15 cellular contexts compared by ENCODE assay signal in genomic region chr1:72063364-72063763, GRCh38.
"Had no signal": no experiment of that assay in that cellular context is flagged by ENCODE, and none has a peak within 500 bp of the region (broad histone marks: within the 10 kb centered on the region; RNA-seq: fewer than 3 reads in every experiment).

No MANE protein-coding gene starts in this region.

- H3K27ac ChIP-seq: esophagus squamous epithelium, gastroesophageal sphincter, stomach had no signal

- DNase-seq: activated CD4-positive, alpha-beta T cell treated with anti-CD3 and anti-CD28 coated beads, Interleukin-2, amount 50 U/mL, for 1 hour; activated CD4-positive, CD25-positive, alpha-beta regulatory T cell; activated naive CD4-positive, alpha-beta T cell treated with anti-CD3 and anti-CD28 coated beads, Interleukin-2, amount 50 U/mL, for 16 hours; activated T-cell treated with anti-CD3 and anti-CD28 coated beads for 4 hours; amniotic stem cell; esophagus squamous epithelium; islet precursor cell; left ventricle myocardium inferior; stimulated activated CD4-positive, alpha-beta T cell treated with anti-CD3 and anti-CD28 coated beads, Interleukin-15, amount 100 ng/mL, for 24 hours; stimulated activated CD4-positive, alpha-beta T cell treated with anti-CD3 and anti-CD28 coated beads, Interleukin-4, amount 100 ng/mL, for 4 hours; stomach had no signal

- H3K4me1 ChIP-seq: esophagus squamous epithelium had no signal

- FAIRE-seq: endometrium, urothelium cell line had no signal

- H3K9me3 ChIP-seq: esophagus squamous epithelium, gastroesophageal sphincter, left ventricle myocardium inferior, stomach had no signal

- ATAC-seq: activated T-helper 17 cell treated with anti-CD3 and anti-CD28 coated beads, Interleukin-2, amount 50 U/mL, for 72 hours; gastroesophageal sphincter had no signal

- H3K4me3 ChIP-seq: esophagus squamous epithelium, stomach had no signal

- H3K27me3 ChIP-seq: esophagus squamous epithelium, gastroesophageal sphincter, stomach had no signal

- H3K36me3 ChIP-seq: esophagus squamous epithelium, gastroesophageal sphincter, left ventricle myocardium inferior, stomach had no signal
